Comparison of ENCODE assay signal across 8 cellular contexts in the genomic region with DNA sequence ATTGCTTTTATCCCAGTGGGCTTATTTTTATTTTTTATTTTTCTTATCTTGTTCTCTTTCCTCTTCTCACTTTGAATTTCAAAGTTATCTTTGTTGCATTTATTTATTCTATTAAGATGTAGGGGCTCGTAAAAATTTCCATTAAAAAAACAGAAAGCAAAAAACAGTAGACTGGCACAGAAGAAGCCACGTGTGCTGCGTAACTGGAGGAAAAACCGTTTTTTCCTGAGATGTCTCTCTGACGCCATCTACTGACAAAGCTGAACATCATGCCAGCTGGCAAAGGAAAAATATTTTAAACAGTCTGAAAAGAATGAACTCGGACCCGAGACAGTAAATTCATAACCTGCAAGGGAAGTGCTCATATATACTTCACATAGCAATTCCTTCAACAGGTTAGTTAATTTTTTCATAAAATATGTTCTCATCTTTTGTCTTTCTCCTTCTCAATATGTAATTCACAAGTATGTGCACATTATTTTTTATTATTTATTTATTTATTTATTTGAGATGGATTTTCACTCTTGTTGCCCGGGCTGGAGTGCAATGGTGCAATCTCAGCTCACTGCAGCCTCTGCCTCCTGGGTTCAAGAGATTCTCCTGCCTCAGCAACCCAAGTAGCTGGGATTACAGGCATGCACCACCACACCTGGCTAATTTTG. TPM values are rescaled to one million over a fixed set of nuclear protein-coding genes. Genes with fewer than 3 reads are reported as not detected.
A peak's percentile ranks its signal among the peaks of the same experiment; 100 is the strongest.
DNase-seq lines count a peak whose midpoint lies in the region; ATAC-seq and TF ChIP-seq lines count a peak whose summit lies in the region.

No MANE protein-coding gene starts in this region.

- H3K27ac ChIP-seq in lower lobe of right lung, result no peak overlapping the region
- H3K27ac ChIP-seq in aorta (ENCODE audit: low read depth in 1 of 2, low read length in 2 of 2), result no peak overlapping the region

- H3K9me3 ChIP-seq in BE2C, result no peaks in the 10 kb centered on the region
- H3K9me3 ChIP-seq in lower lobe of right lung, result peaks cover 7% of the 10 kb centered on the region
- H3K9me3 ChIP-seq in aorta (ENCODE audit: control insufficient read depth, low read length), result no peaks in the 10 kb centered on the region

- H3K27me3 ChIP-seq in BE2C (no peaks in the 10 kb centered on the region; the same call in 1 of the 2 replicates), lower lobe of right lung (ENCODE audit: low read depth) (no peaks in the 10 kb centered on the region), aorta (ENCODE audit: control insufficient read depth in 1 of 2, insufficient read depth in 2 of 2, low read length in 1 of 2) (no peaks in the 10 kb centered on the region)

- intact Hi-C loops in lower lobe of right lung (cut with DNase I) (loop anchor here (5.0 to 10.0 kb wide), 2 partner anchors 64 to 137 kb away; no protein-coding TSS in a partner anchor), aorta (cut with DNase I) (loop anchor here (2.0 to 5.0 kb wide), 4 partner anchors 63 to 134 kb away; no protein-coding TSS in a partner anchor)

- peaks cover 16% of the 10 kb centered on the region for H3K4me1 ChIP-seq in BE2C
- H3K4me1 ChIP-seq in lower lobe of right lung, result peaks cover 4% of the 10 kb centered on the region
- H3K4me1 ChIP-seq in aorta (ENCODE audit: control insufficient read depth in 1 of 2, insufficient read depth in 2 of 2, low read length in 2 of 2), result no peaks in the 10 kb centered on the region

- ATAC-seq in GM18508 (IDR thresholded peaks at IDR 0.05; ENCODE audit: insufficient read depth, unreplicated experiment) (peak; percentile 60), HG02943 (IDR thresholded peaks at IDR 0.05; ENCODE audit: low read depth, unreplicated experiment) (peak; percentile 74), lower lobe of right lung (peak; percentile 70 to 80), aorta (ENCODE audit: low FRiP score) (peak; percentile 83)

- DNase-seq in BE2C (peak; percentile 38), NCI-H1694 treated with DMSO at 0.1 percent for 48 hours (lab: John Stamatoyannopoulos, UW) (peak; percentile 87), SW480 (ENCODE audit: low spot score) (peak; percentile 70), dedifferentiated amniotic fluid mesenchymal stem cell (ENCODE audit: extremely low spot score) (peak; percentile 84), lower lobe of right lung (no peak), aorta (no peak)

- H3K36me3 ChIP-seq in BE2C (no peaks in the 10 kb centered on the region), lower lobe of right lung (no peaks in the 10 kb centered on the region), aorta (ENCODE audit: control insufficient read depth in 1 of 2, insufficient read depth in 2 of 2, low read length in 1 of 2) (no peaks in the 10 kb centered on the region)

- WGBS in aorta, 2 donors, result 1% methylated on average over 8 of the region's 8 CpGs

- H3K4me3 ChIP-seq in BE2C (ENCODE audit: low read depth, low read length) (peak overlapping the region; percentile 47), lower lobe of right lung (peak overlapping the region; percentile 28), aorta (ENCODE audit: low read length in 2 of 2) (peak overlapping the region in 1 of 2 donors; percentile 34)

- peak; percentile 91 for TF ChIP-seq CTCF in BE2C (IDR thresholded peaks at IDR 0.05; ENCODE audit: low read depth, low read length)
- peak; percentile 83 for TF ChIP-seq CTCF in lower lobe of right lung (IDR thresholded peaks at IDR 0.05)

RNA-seq across cellular contexts. Expression of a gene that starts 10.5 kb away (rescaled TPM):
- 5.7 TPM for polyA plus RNA-seq in BE2C (2012; ENCODE audit: insufficient read depth, insufficient read length, low read depth)
- 102 TPM for total RNA-seq in lower lobe of right lung
- 10 to 100 TPM; 71.5 to 81.0 TPM for total RNA-seq in aorta
- 10 to 100 TPM; 44.9 to 63.5 TPM for polyA plus RNA-seq in aorta

RNA-seq across cellular contexts. Expression of a gene that starts 59.1 kb away (rescaled TPM):
- polyA plus RNA-seq in BE2C (2012; ENCODE audit: insufficient read depth, insufficient read length, low read depth), result not detected
- total RNA-seq in lower lobe of right lung, result 65.8 TPM
- total RNA-seq in aorta, result 100 to 1,000 TPM; 222 to 323 TPM
- polyA plus RNA-seq in aorta, result 10 to 100 TPM in 1 of 2 donors, 1 to 10 TPM in 1; 2.4 to 17.8 TPM

Comparison
In these comparisons a context has a peak if more than half of its experiments do, and no peak if none do; other contexts are left out.
1. DNase-seq: peak in BE2C (single experiment), NCI-H1694 treated with DMSO at 0.1 percent for 48 hours (single experiment), SW480 (single experiment) and dedifferentiated amniotic fluid mesenchymal stem cell (single experiment); none in lower lobe of right lung (single experiment) and aorta (0 of 2).
2. Peak in every context shown above with its lines, with median percentiles within 50 percentile points of each other: ATAC-seq.